ENCODE assay signal across 18 cellular contexts in the genomic region with DNA sequence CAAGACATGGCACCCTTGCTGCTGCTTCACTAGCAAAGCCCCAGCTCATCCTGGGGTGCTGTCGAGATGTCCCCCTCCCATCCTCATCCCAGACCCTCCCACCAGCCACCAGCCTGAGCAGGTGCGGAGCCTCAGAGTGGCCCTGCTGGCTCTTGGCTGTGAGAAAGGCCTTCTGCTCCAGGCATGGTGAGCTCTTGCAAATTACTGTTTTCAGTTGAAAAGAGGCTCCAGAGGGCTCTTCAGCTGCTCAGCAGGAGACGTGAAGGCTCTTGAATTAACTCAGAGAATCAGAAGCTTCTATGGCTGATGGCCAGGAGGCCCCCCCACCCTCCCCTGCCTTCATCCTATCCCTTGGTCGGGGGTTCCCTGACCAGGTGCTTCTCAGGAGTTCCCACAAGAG. TPM values are rescaled to one million over a fixed set of nuclear protein-coding genes. Genes with fewer than 3 reads are reported as not detected.
DNase-seq lines count a peak whose midpoint lies in the region; ATAC-seq and TF ChIP-seq lines count a peak whose summit lies in the region.
"Had no signal": no experiment of that assay in that cellular context is flagged by ENCODE, and none has a peak within 500 bp of the region (broad histone marks: within the 10 kb centered on the region; RNA-seq: fewer than 3 reads in every experiment).

No MANE protein-coding gene starts in this region.

- H3K27ac ChIP-seq in HUES64 (ENCODE audit: low read depth, low read length): peak overlapping the region; percentile 69; the same call in 1 of the 2 replicates
- no peak overlapping the region for H3K27ac ChIP-seq in right lobe of liver
- H3K27ac ChIP-seq: 22Rv1, BLaER1 had no signal

- no peaks in the 10 kb centered on the region for H3K36me3 ChIP-seq in HUES64 (ENCODE audit: insufficient read depth, low read length)
- H3K36me3 ChIP-seq in NT2/D1 (ENCODE audit: insufficient read depth, insufficient read length, low read length): no peaks in the 10 kb centered on the region
- no peaks in the 10 kb centered on the region for H3K36me3 ChIP-seq in right lobe of liver
- H3K36me3 ChIP-seq: BLaER1 had no signal

- H3K9me3 ChIP-seq in HUES64 (ENCODE audit: insufficient read depth, low read depth, low read length) (peaks cover 8% of the 10 kb centered on the region; the same call in 1 of the 2 replicates), NT2/D1 (ENCODE audit: insufficient read depth, low read length) (peaks cover 4% of the 10 kb centered on the region; the same call in 1 of the 2 replicates), right lobe of liver (no peaks in the 10 kb centered on the region)
- H3K9me3 ChIP-seq: BLaER1 had no signal

- H3K9ac ChIP-seq in HUES64 (ENCODE audit: low read depth, low read length) (no peak overlapping the region), NT2/D1 (ENCODE audit: insufficient read length, low read depth) (no peak overlapping the region)
- H3K9ac ChIP-seq: BLaER1 had no signal

- DNase-seq in NCI-H1105 treated with DMSO at 0.1 percent for 48 hours (lab: John Stamatoyannopoulos, UW) (peak; percentile 7), NCI-H1105 (lab: John Stamatoyannopoulos, UW) (no peak), NT2/D1 (ENCODE audit: low read depth, low spot score) (peak; percentile 76), iPS-NIHi7 (ENCODE audit: extremely low spot score) (peak; percentile 56), right lobe of liver (no peak)
- DNase-seq in activated naive CD4-positive, alpha-beta T cell treated with anti-CD3 and anti-CD28 coated beads, Interleukin-2, amount 50 U/mL, for 16 hours: no peak
- no peak for DNase-seq in stimulated activated naive CD4-positive, alpha-beta T cell treated with Interleukin-2 at 50 U/mL for 16 hours (lab: John Stamatoyannopoulos, UW)
- DNase-seq: CD8-positive, alpha-beta memory T cell; EL; H7; Karpas-422; MM.1S; NCI-H2107; NCI-H526 treated with DMSO at 0.1 percent for 48 hours; SHP77 had no signal

- no peak for TF ChIP-seq CTCF in right lobe of liver (IDR thresholded peaks at IDR 0.05)

- intact Hi-C loops in right lobe of liver (cut with DNase I): no loop called here

- ATAC-seq in right lobe of liver: no peak

- H3K4me3 ChIP-seq in HUES64 (ENCODE audit: low read length) (no peak overlapping the region), NT2/D1 (ENCODE audit: insufficient read length, low read depth) (no peak overlapping the region), right lobe of liver (no peak overlapping the region)
- H3K4me3 ChIP-seq: BLaER1 had no signal

- no peaks in the 10 kb centered on the region for H3K4me1 ChIP-seq in HUES64 (ENCODE audit: insufficient read depth, low read length)
- peaks cover 18% of the 10 kb centered on the region for H3K4me1 ChIP-seq in NT2/D1 (ENCODE audit: insufficient read depth, insufficient read length)
- H3K4me1 ChIP-seq in right lobe of liver: no peaks in the 10 kb centered on the region
- H3K4me1 ChIP-seq: BLaER1 had no signal

- 14% methylated on average over 4 of the region's 4 CpGs for WGBS in HUES64
- 40% methylated on average over 1 of the region's 4 CpGs for WGBS in right lobe of liver (ENCODE audit: insufficient coverage, low coverage, low lambda C conversion rate, missing lambda C conversion rate)

- no peaks in the 10 kb centered on the region for H3K27me3 ChIP-seq in HUES64 (ENCODE audit: insufficient read depth, low read length)
- no peaks in the 10 kb centered on the region for H3K27me3 ChIP-seq in NT2/D1 (ENCODE audit: insufficient read depth, insufficient read length)
- no peaks in the 10 kb centered on the region for H3K27me3 ChIP-seq in right lobe of liver
- H3K27me3 ChIP-seq: BLaER1 had no signal

- TF ChIP-seq POLR2A in right lobe of liver (IDR thresholded peaks at IDR 0.05): no peak

RNA-seq across cellular contexts. Expression of gene WSCD2, which starts 44.1 kb away (rescaled TPM):
- polyA plus RNA-seq in HUES64 (2013, experiment 1 of 2): 1.4 TPM
- polyA plus RNA-seq in HUES64 (2013, experiment 2 of 2): 1.4 TPM
- total RNA-seq in right lobe of liver: not detected
- total RNA-seq: CD8-positive, alpha-beta memory T cell had no signal

Comparison
In these comparisons a context has a peak if more than half of its experiments do, and no peak if none do; other contexts are left out.
1. DNase-seq: peak in NCI-H1105 treated with DMSO at 0.1 percent for 48 hours (single experiment), NT2/D1 (single experiment) and iPS-NIHi7 (single experiment); none in NCI-H1105 (single experiment), activated naive CD4-positive, alpha-beta T cell treated with anti-CD3 and anti-CD28 coated beads, Interleukin-2, amount 50 U/mL, for 16 hours (single experiment), stimulated activated naive CD4-positive, alpha-beta T cell treated with Interleukin-2 at 50 U/mL for 16 hours (single experiment) and right lobe of liver (0 of 3).